ENCODE assay signal across 26 cellular contexts in the genomic region with DNA sequence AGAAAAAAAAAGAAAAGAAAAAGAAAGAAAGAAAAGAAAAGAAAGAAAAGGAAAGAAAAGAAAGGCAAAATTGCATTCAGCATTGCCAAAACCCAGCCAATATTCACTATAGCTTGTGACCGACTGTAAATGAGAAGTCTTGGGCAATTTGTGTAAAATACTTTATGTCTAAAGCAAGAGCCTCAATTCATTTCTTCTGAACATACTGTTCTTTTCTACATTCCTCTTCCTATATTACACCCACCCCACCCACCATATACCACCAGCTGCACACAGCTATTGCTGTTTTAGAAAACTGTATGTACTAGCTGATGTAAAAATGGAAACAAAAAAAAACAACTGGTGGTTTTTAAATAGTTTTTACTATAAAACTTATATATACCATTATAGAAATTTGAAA.
"Had no signal": no experiment of that assay in that cellular context is flagged by ENCODE, and none has a peak within 500 bp of the region (broad histone marks: within the 10 kb centered on the region; RNA-seq: fewer than 3 reads in every experiment).

No MANE protein-coding gene starts in this region.

- DNase-seq: activated CD4-positive, alpha-beta T cell treated with anti-CD3 and anti-CD28 coated beads, Interleukin-2, amount 50 U/mL, for 1 hour; activated CD4-positive, CD25-positive, alpha-beta regulatory T cell treated with anti-CD3 and anti-CD28 coated beads, Interleukin-2, amount 50 U/mL, for 72 hours; activated naive CD4-positive, alpha-beta T cell treated with Interleukin-2 at 50 U/mL for 16 hours; activated naive CD8-positive, alpha-beta T cell treated with anti-CD3 and anti-CD28 coated beads, Interleukin-2, amount 10 ng/mL, durations not matched to agents 7 days and 5 days; activated T-cell treated with anti-CD3 and anti-CD28 coated beads, Interleukin-2, amount 50 U/mL, for 4 hours; body of pancreas; central memory CD4-positive, alpha-beta T cell; colonic mucosa; left lung; natural killer cell; ovary; stimulated activated CD4-positive, alpha-beta T cell treated with anti-CD3 and anti-CD28 coated beads, Interleukin-1b, Interleukin-23, amount 100 ng/mL, for 48 hours; stomach; T-helper 1 cell; WERI-Rb-1 had no signal

- H3K9me3 Mint-ChIP-seq: activated naive CD8-positive, alpha-beta T cell treated with anti-CD3 and anti-CD28 coated beads, Interleukin-2, amount 10 ng/mL, durations not matched to agents 7 days and 5 days; activated T-cell treated with anti-CD3 and anti-CD28 coated beads, Interleukin-2, amount 50 U/mL, for 4 hours; activated T-helper 2 cell treated with anti-CD3 and anti-CD28 coated beads, Interferon-gamma antibody, Interleukin-2, Interleukin-4, amounts not matched to agents 10 μg/mL and 5 μg/mL and 100 μg/mL, durations not matched to agents 14 hours and 24 hours and 36 hours; natural killer cell; stimulated activated effector memory CD8-positive, alpha-beta T cell treated with anti-CD3 and anti-CD28 coated beads, Interleukin-12 subunit alpha, Interleukin-12 subunit beta, amount 100 ng/mL, for 72 hours; type B pancreatic cell had no signal

- H3K27ac ChIP-seq: body of pancreas, colonic mucosa, left lung, ovary, prostate gland, suprapubic skin, WERI-Rb-1 had no signal

- H3K4me1 ChIP-seq: body of pancreas, colonic mucosa, left lung, prostate gland had no signal

- H3K36me3 ChIP-seq: colonic mucosa, esophagus muscularis mucosa, heart right ventricle, left lung, ovary, prostate gland, stomach, suprapubic skin, WERI-Rb-1 had no signal

- H3K27me3 ChIP-seq: body of pancreas, colonic mucosa, esophagus muscularis mucosa, heart right ventricle, left lung, ovary, suprapubic skin had no signal

- H3K4me3 Mint-ChIP-seq: activated naive CD8-positive, alpha-beta T cell treated with anti-CD3 and anti-CD28 coated beads, Interleukin-2, amount 10 ng/mL, durations not matched to agents 7 days and 5 days; activated T-cell treated with anti-CD3 and anti-CD28 coated beads, Interleukin-2, amount 50 U/mL, for 4 hours; mesothelial cell of epicardium; natural killer cell; stimulated activated effector memory CD8-positive, alpha-beta T cell treated with anti-CD3 and anti-CD28 coated beads, Interleukin-12 subunit alpha, Interleukin-12 subunit beta, amount 100 ng/mL, for 72 hours had no signal

- H3K27ac Mint-ChIP-seq: activated naive CD8-positive, alpha-beta T cell treated with anti-CD3 and anti-CD28 coated beads, Interleukin-2, amount 10 ng/mL, durations not matched to agents 7 days and 5 days; activated T-helper 2 cell treated with anti-CD3 and anti-CD28 coated beads, Interferon-gamma antibody, Interleukin-2, Interleukin-4, amounts not matched to agents 10 μg/mL and 5 μg/mL and 100 μg/mL, durations not matched to agents 14 hours and 24 hours and 36 hours; mesothelial cell of epicardium; natural killer cell; stimulated activated effector memory CD8-positive, alpha-beta T cell treated with anti-CD3 and anti-CD28 coated beads, Interleukin-12 subunit alpha, Interleukin-12 subunit beta, amount 100 ng/mL, for 72 hours; type B pancreatic cell had no signal

- H3K9me3 ChIP-seq: body of pancreas, colonic mucosa, esophagus muscularis mucosa, heart right ventricle, left lung, ovary, prostate gland, stomach, suprapubic skin had no signal

- H3K4me3 ChIP-seq: body of pancreas, colonic mucosa, dorsolateral prefrontal cortex, esophagus muscularis mucosa, heart right ventricle, left lung, lung, ovary, prostate gland, stomach, suprapubic skin had no signal

- H3K4me1 Mint-ChIP-seq: activated naive CD8-positive, alpha-beta T cell treated with anti-CD3 and anti-CD28 coated beads, Interleukin-2, amount 10 ng/mL, durations not matched to agents 7 days and 5 days; natural killer cell; stimulated activated effector memory CD8-positive, alpha-beta T cell treated with anti-CD3 and anti-CD28 coated beads, Interleukin-12 subunit alpha, Interleukin-12 subunit beta, amount 100 ng/mL, for 72 hours had no signal

- H3K36me3 Mint-ChIP-seq: activated naive CD8-positive, alpha-beta T cell treated with anti-CD3 and anti-CD28 coated beads, Interleukin-2, amount 10 ng/mL, durations not matched to agents 7 days and 5 days; mesothelial cell of epicardium; natural killer cell; stimulated activated effector memory CD8-positive, alpha-beta T cell treated with anti-CD3 and anti-CD28 coated beads, Interleukin-12 subunit alpha, Interleukin-12 subunit beta, amount 100 ng/mL, for 72 hours; type B pancreatic cell had no signal

- FAIRE-seq: TTC549 had no signal
